ENCODE assay signal across 8 cellular contexts in the genomic region with DNA sequence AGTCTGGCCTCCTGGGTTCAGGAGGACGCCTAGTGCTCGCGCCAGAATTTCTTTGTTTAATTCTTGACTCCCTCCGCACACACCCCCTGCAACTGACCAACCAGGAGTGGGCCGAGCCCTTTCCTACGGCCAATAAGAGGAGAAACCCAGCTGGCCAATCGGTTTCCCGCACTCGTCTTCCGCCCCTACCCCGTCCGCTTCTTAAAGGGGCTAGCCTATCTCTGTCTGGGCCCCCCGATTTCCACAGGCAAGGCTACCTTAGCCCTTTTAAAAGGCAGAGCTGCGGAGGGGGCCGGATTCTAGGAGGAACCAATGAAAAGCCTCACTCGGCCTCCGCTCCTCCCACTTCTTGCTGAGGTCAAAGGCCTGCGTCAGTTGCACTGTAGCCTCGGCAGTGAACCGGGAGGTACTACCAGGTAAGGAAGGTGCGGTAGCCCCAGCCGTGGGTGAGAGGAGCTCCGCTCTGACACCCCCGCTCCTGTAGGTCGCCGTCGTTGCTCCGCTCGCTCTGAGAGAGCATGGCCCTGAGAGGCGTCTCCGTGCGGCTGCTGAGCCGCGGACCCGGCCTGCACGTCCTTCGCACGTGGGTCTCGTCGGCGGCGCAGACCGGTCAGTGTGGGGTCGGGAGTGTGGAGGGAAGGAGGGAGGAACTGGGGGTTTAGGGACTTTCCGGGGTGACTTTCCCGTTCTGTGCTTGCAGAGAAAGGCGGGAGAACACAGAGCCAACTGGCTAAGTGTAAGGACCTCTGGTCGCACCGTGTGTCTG. TPM values are rescaled to one million over a fixed set of nuclear protein-coding genes. Genes with fewer than 3 reads are reported as not detected.
DNase-seq lines count a peak whose midpoint lies in the region; ATAC-seq lines count a peak whose summit lies in the region.

A gene (plus strand): TSS at position 374 of the 766 bp plus-strand sequence. CDS start 145 bp downstream, at position 519.

- peak within 1 kb of the TSS; percentile 96 to 98 (median 97) for H3K4me3 Mint-ChIP-seq in immature natural killer cell

- H3K36me3 Mint-ChIP-seq in immature natural killer cell, result peaks cover 9 to 13% (median 11%) of the 10 kb centered on the region in 3 donors

- peak; percentile 91 for ATAC-seq in GM18909 (IDR thresholded peaks at IDR 0.05; ENCODE audit: poor library complexity, unreplicated experiment)
- ATAC-seq in HG03175 (IDR thresholded peaks at IDR 0.05; ENCODE audit: unreplicated experiment), result peak; percentile 93

- H3K27me3 Mint-ChIP-seq in immature natural killer cell (ENCODE audit: low read depth in 3 of 3), result peaks cover 7 to 12% (median 9%) of the 10 kb centered on the region in 3 donors

- peak within 1 kb of the TSS; percentile 81 to 97 (median 96) for H3K27ac Mint-ChIP-seq in immature natural killer cell

- H3K9me3 Mint-ChIP-seq in immature natural killer cell, result no peaks in the 10 kb centered on the region

- peak; percentile 99 for DNase-seq in AG08395 (ENCODE audit: low spot score)
- DNase-seq in NCI-H345 treated with DMSO at 0.1 percent for 48 hours (lab: John Stamatoyannopoulos, UW; ENCODE audit: unreplicated experiment), result peak; percentile 79
- DNase-seq in activated CD4-positive, CD25-positive, alpha-beta regulatory T cell (lab: John Stamatoyannopoulos, UW), result peak; percentile 82 to 91 (median 89)
- peak; percentile 97 for DNase-seq in central memory CD4-positive, alpha-beta T cell
- peak; percentile 97 for DNase-seq in immature natural killer cell
- DNase-seq in smooth muscle cell of the brain vasculature (ENCODE audit: low read depth, low spot score), result peak; percentile 93

- peaks cover 24 to 32% of the 10 kb centered on the region in 2 donors for H3K4me1 Mint-ChIP-seq in immature natural killer cell

RNA-seq across cellular contexts. Expression of the gene that starts here (rescaled TPM):
- polyA plus RNA-seq in immature natural killer cell, result 10 to 100 TPM; 17.0 to 21.6 (median 18.4) TPM

Comparison
In these comparisons a context has a peak if more than half of its experiments do, and no peak if none do; other contexts are left out.
1. Peak in every context shown above with its lines: DNase-seq and ATAC-seq.